Comparison of ENCODE assay signal across 9 cellular contexts in genomic region chr5:96816991-96817390, GRCh38. TPM values are rescaled to one million over a fixed set of nuclear protein-coding genes. Genes with fewer than 3 reads are reported as not detected.
A peak's percentile ranks its signal among the peaks of the same experiment; 100 is the strongest.
DNase-seq lines count a peak whose midpoint lies in the region; ATAC-seq and TF ChIP-seq lines count a peak whose summit lies in the region.
"Had no signal": no experiment of that assay in that cellular context is flagged by ENCODE, and none has a peak within 500 bp of the region (broad histone marks: within the 10 kb centered on the region; RNA-seq: fewer than 3 reads in every experiment).

No MANE protein-coding gene starts in this region.

- H3K27ac Mint-ChIP-seq in naive thymus-derived CD4-positive, alpha-beta T cell: peak overlapping the region; percentile 74 to 100 (median 94)
- H3K27ac Mint-ChIP-seq in MCF 10A (ENCODE audit: low read depth, unreplicated experiment) (no peak overlapping the region), osteocyte (ENCODE audit: unreplicated experiment) (no peak overlapping the region)

- TF ChIP-seq CTCF in MCF 10A (IDR thresholded peaks at IDR 0.05; ENCODE audit: unreplicated experiment) (no peak), osteocyte (IDR thresholded peaks at IDR 0.05) (no peak)

- peak overlapping the region; percentile 64 for H3K4me3 ChIP-seq in naive thymus-derived CD4-positive, alpha-beta T cell (ENCODE audit: low read length)

- BruUV-seq in MCF 10A (replicated peaks; lab: Mats Ljungman, UMichigan): no TSS peak

- H3K4me3 Mint-ChIP-seq in naive thymus-derived CD4-positive, alpha-beta T cell: peak overlapping the region; percentile 65 to 93 (median 82)
- H3K4me3 Mint-ChIP-seq in MCF 10A (ENCODE audit: unreplicated experiment): no peak overlapping the region
- no peak overlapping the region for H3K4me3 Mint-ChIP-seq in osteocyte (ENCODE audit: unreplicated experiment)

- intact Hi-C loops in naive thymus-derived CD4-positive, alpha-beta T cell (cut with micrococcal nuclease): loop anchor here (1.0 to 10.0 kb wide), 8 partner anchors 9 to 1262 kb away; partner anchors contain the start of genes ERAP2 (in 2 of the 2), ARSK (in 1 of the 2), GLRX (in 1 of the 2) and RFESD (in 1 of the 2)
- intact Hi-C loops in MCF 10A (cut with micrococcal nuclease): no loop called here

- peak overlapping the region; percentile 70 for H3K27ac ChIP-seq in naive thymus-derived CD4-positive, alpha-beta T cell (ENCODE audit: low read depth, low read length)

- no peaks in the 10 kb centered on the region for H3K9me3 Mint-ChIP-seq in naive thymus-derived CD4-positive, alpha-beta T cell
- H3K9me3 Mint-ChIP-seq in MCF 10A (ENCODE audit: unreplicated experiment): no peaks in the 10 kb centered on the region
- no peaks in the 10 kb centered on the region for H3K9me3 Mint-ChIP-seq in osteocyte (ENCODE audit: unreplicated experiment)

- peaks cover 0 to 2% (median 0%) of the 10 kb centered on the region in 5 donors for H3K36me3 Mint-ChIP-seq in naive thymus-derived CD4-positive, alpha-beta T cell
- H3K36me3 Mint-ChIP-seq in MCF 10A (ENCODE audit: insufficient read depth, unreplicated experiment): no peaks in the 10 kb centered on the region
- H3K36me3 Mint-ChIP-seq in osteocyte (ENCODE audit: unreplicated experiment): no peaks in the 10 kb centered on the region

- peak; percentile 37 for ATAC-seq in GM19025 (IDR thresholded peaks at IDR 0.05; ENCODE audit: low read depth, unreplicated experiment)
- ATAC-seq in HG02642 (IDR thresholded peaks at IDR 0.05; ENCODE audit: poor library complexity, unreplicated experiment): peak; percentile 39
- peak; percentile 36 for ATAC-seq in naive thymus-derived CD4-positive, alpha-beta T cell

- peaks cover 29 to 59% of the 10 kb centered on the region in 2 donors for H3K4me1 ChIP-seq in naive thymus-derived CD4-positive, alpha-beta T cell (ENCODE audit: control insufficient read depth in 2 of 2, insufficient read depth in 2 of 2, low read length in 2 of 2)

- peaks cover 53 to 95% (median 89%) of the 10 kb centered on the region in 7 donors for H3K4me1 Mint-ChIP-seq in naive thymus-derived CD4-positive, alpha-beta T cell
- H3K4me1 Mint-ChIP-seq in MCF 10A (ENCODE audit: insufficient read depth, unreplicated experiment) (peaks cover 3% of the 10 kb centered on the region), osteocyte (ENCODE audit: unreplicated experiment) (peaks cover 8% of the 10 kb centered on the region)

- DNase-seq in NAMALWA (ENCODE audit: low spot score) (peak; percentile 42), retina (no peak), MCF 10A (ENCODE audit: unreplicated experiment) (no peak), cerebellar nuclear complex (lab: John Stamatoyannopoulos, UW) (no peak), osteocyte (ENCODE audit: extremely low spot score, unreplicated experiment) (no peak)
- peak in 2 of 9 donors; percentile 5 to 11 for DNase-seq in naive thymus-derived CD4-positive, alpha-beta T cell
- DNase-seq: NCI-H510A treated with DMSO at 0.1 percent for 48 hours had no signal

- POLR2A ChIA-PET in naive thymus-derived CD4-positive, alpha-beta T cell (lab: Charles Lee): interaction anchor here (0.7 to 8.4 kb wide), 11 partner anchors 9 to 155 kb away, joined by 3 to 212 read pairs (median 4); partner anchors contain the start of genes CAST, ERAP1, ERAP2 and LNPEP
- POLR2A ChIA-PET in MCF 10A (lab: Yijun Ruan, JAX): interaction anchor here (1.5 kb wide), 1 partner anchor 9 kb away, joined by 8 read pairs; the partner anchor contains the start of gene ERAP1

- no peaks in the 10 kb centered on the region for H3K36me3 ChIP-seq in naive thymus-derived CD4-positive, alpha-beta T cell (ENCODE audit: control insufficient read depth in 2 of 3, insufficient read depth in 3 of 3, low read length in 3 of 3)

- no peaks in the 10 kb centered on the region for H3K9me3 ChIP-seq in naive thymus-derived CD4-positive, alpha-beta T cell (ENCODE audit: control insufficient read depth in 2 of 3, low read length in 3 of 3)

- CTCF ChIA-PET in naive thymus-derived CD4-positive, alpha-beta T cell (lab: Charles Lee): interaction anchor here (1.2 to 2.4 kb wide), 2 partner anchors 10 to 345 kb away, joined by 5 to 22 read pairs; partner anchors contain the start of gene ERAP1
- CTCF ChIA-PET in MCF 10A (lab: Yijun Ruan, JAX): no interaction called here

- no peaks in the 10 kb centered on the region for H3K27me3 ChIP-seq in naive thymus-derived CD4-positive, alpha-beta T cell (ENCODE audit: control insufficient read depth in 2 of 2, insufficient read depth in 2 of 2, low read length in 2 of 2)

- no peaks in the 10 kb centered on the region for H3K27me3 Mint-ChIP-seq in naive thymus-derived CD4-positive, alpha-beta T cell
- H3K27me3 Mint-ChIP-seq in MCF 10A (ENCODE audit: insufficient read depth, unreplicated experiment) (no peaks in the 10 kb centered on the region), osteocyte (ENCODE audit: unreplicated experiment) (no peaks in the 10 kb centered on the region)

RNA-seq across cellular contexts. Expression of gene ERAP1, which starts 9.2 kb away (rescaled TPM):
- 100 to 1,000 TPM in 3 of 5 experiments, 10 to 100 TPM in 2; 79.0 to 184 (median 153) TPM for total RNA-seq in naive thymus-derived CD4-positive, alpha-beta T cell
- polyA plus RNA-seq in naive thymus-derived CD4-positive, alpha-beta T cell: 10 to 100 TPM; 50.4 to 72.6 TPM
- total RNA-seq in MCF 10A (2022): 23.2 and 26.3 TPM in 2 replicates
- total RNA-seq in osteocyte: 66.7 and 67.3 TPM in 2 replicates

RNA-seq across cellular contexts. Expression of gene ERAP2, which starts 59.3 kb away (rescaled TPM):
- total RNA-seq in naive thymus-derived CD4-positive, alpha-beta T cell: 100 to 1,000 TPM in 2 of 5 experiments, 10 to 100 TPM in 3; 42.5 to 158 (median 97.2) TPM
- 100 to 1,000 TPM in 1 of 2 donors, 10 to 100 TPM in 1; 11.1 to 161 TPM for polyA plus RNA-seq in naive thymus-derived CD4-positive, alpha-beta T cell
- 2.5 and 3.9 TPM in 2 replicates for total RNA-seq in MCF 10A (2022)
- total RNA-seq in osteocyte: 3.5 and 4.4 TPM in 2 replicates

Comparison
In these comparisons a context has a peak if more than half of its experiments do, and no peak if none do; other contexts are left out.
1. H3K27ac Mint-ChIP-seq: peak in naive thymus-derived CD4-positive, alpha-beta T cell (9 of 9); none in MCF 10A (single experiment) and osteocyte (single experiment).
2. H3K4me3 Mint-ChIP-seq: peak in naive thymus-derived CD4-positive, alpha-beta T cell (10 of 10); none in MCF 10A (single experiment) and osteocyte (single experiment).
3. Peak in every context shown above with its lines, with median percentiles within 50 percentile points of each other: ATAC-seq.